17 cellular contexts compared by ENCODE assay signal in the genomic region with DNA sequence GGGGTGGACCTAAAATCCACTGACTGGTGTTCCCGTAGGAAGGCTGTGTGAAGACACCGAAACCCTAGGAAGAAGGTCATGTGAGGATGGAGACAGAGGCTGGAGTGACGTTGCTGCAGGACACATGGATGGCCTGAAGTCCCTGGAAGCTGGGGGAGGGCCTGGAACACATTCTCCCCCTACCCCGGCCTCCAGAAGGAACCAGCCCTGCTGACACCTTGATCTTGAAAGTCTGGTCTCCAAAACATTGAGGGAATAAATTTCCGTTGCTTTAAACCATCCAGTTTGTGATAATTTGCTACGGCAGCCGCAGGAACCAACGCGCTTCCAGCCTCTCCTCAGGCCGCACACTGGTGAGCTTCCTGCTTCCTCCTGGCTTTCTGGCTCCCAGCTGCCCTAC.
DNase-seq lines count a peak whose midpoint lies in the region; ATAC-seq and TF ChIP-seq lines count a peak whose summit lies in the region.
"Had no signal": no experiment of that assay in that cellular context is flagged by ENCODE, and none has a peak within 500 bp of the region (broad histone marks: within the 10 kb centered on the region; RNA-seq: fewer than 3 reads in every experiment).

No MANE protein-coding gene starts in this region.

- intact Hi-C loops in Right ventricle myocardium superior (cut with DNase I) (no loop called here), esophagus muscularis mucosa (cut with DNase I) (no loop called here), natural killer cell (cut with micrococcal nuclease) (no loop called here)

- no peaks in the 10 kb centered on the region for H3K9me3 Mint-ChIP-seq in type B pancreatic cell
- no peaks in the 10 kb centered on the region for H3K9me3 Mint-ChIP-seq in natural killer cell

- 82% methylated on average over 9 of the region's 10 CpGs for WGBS in esophagus muscularis mucosa

- TF ChIP-seq CTCF in right atrium auricular region (IDR thresholded peaks at IDR 0.05) (no peak), esophagus muscularis mucosa (IDR thresholded peaks at IDR 0.05) (no peak), type B pancreatic cell (conservative IDR thresholded peaks at IDR 0.05) (no peak), natural killer cell (IDR thresholded peaks at IDR 0.05) (no peak)

- TF ChIP-seq EP300 in esophagus muscularis mucosa (IDR thresholded peaks at IDR 0.05), result no peak

- H3K27ac ChIP-seq in right atrium auricular region (no peak overlapping the region), esophagus muscularis mucosa (replicated peaks in 1 of 4) (no peak overlapping the region)
- H3K27ac ChIP-seq: BLaER1 had no signal

- H3K27me3 Mint-ChIP-seq in type B pancreatic cell, result no peaks in the 10 kb centered on the region
- peaks cover 0 to 5% of the 10 kb centered on the region in 2 donors for H3K27me3 Mint-ChIP-seq in natural killer cell (ENCODE audit: low read depth in 2 of 2)

- no peak overlapping the region for H3K27ac Mint-ChIP-seq in type B pancreatic cell
- no peak overlapping the region for H3K27ac Mint-ChIP-seq in natural killer cell
- H3K27ac Mint-ChIP-seq: CD4-positive, alpha-beta memory T cell had no signal

- no peak for ATAC-seq in Right ventricle myocardium superior (ENCODE audit: poor library complexity)
- ATAC-seq in natural killer cell, result no peak
- no peak for ATAC-seq in left lobe of liver
- no peak for ATAC-seq in HG02973 (IDR thresholded peaks at IDR 0.05; ENCODE audit: unreplicated experiment)
- ATAC-seq: HepG2 had no signal

- no peaks in the 10 kb centered on the region for H3K9me3 ChIP-seq in right atrium auricular region
- H3K9me3 ChIP-seq in esophagus muscularis mucosa, result peaks cover 0 to 6% (median 0%) of the 10 kb centered on the region in 4 donors
- H3K9me3 ChIP-seq: BLaER1 had no signal

- DNase-seq in right atrium auricular region (ENCODE audit: low spot score), result peak; percentile 32
- no peak for DNase-seq in Right ventricle myocardium superior
- DNase-seq in esophagus muscularis mucosa (ENCODE audit: extremely low spot score), result peak; percentile 72
- peak; percentile 39 for DNase-seq in type B pancreatic cell (ENCODE audit: extremely low spot score, unreplicated experiment)
- no peak for DNase-seq in natural killer cell
- no peak for DNase-seq in left lobe of liver (ENCODE audit: low spot score)
- DNase-seq: 8988T; CD4-positive, alpha-beta memory T cell; DMS153; DMS79; GDM1; GOT3; H7 had no signal

- H3K4me1 ChIP-seq in right atrium auricular region (no peaks in the 10 kb centered on the region), esophagus muscularis mucosa (no peaks in the 10 kb centered on the region)
- H3K4me1 ChIP-seq: BLaER1 had no signal

- no peak for TF ChIP-seq POLR2A in esophagus muscularis mucosa (IDR thresholded peaks at IDR 0.05; ENCODE audit: low read depth)

- H3K36me3 Mint-ChIP-seq in type B pancreatic cell, result no peaks in the 10 kb centered on the region
- H3K36me3 Mint-ChIP-seq in natural killer cell, result no peaks in the 10 kb centered on the region
- H3K36me3 Mint-ChIP-seq: CD14-positive monocyte; CD4-positive, alpha-beta memory T cell had no signal

- no peak overlapping the region for H3K4me3 Mint-ChIP-seq in type B pancreatic cell
- H3K4me3 Mint-ChIP-seq in natural killer cell, result no peak overlapping the region
- H3K4me3 Mint-ChIP-seq: CD14-positive monocyte; CD4-positive, alpha-beta memory T cell had no signal

- H3K4me1 Mint-ChIP-seq in type B pancreatic cell (ENCODE audit: unreplicated experiment) (no peaks in the 10 kb centered on the region), natural killer cell (no peaks in the 10 kb centered on the region)
- H3K4me1 Mint-ChIP-seq: CD14-positive monocyte; CD4-positive, alpha-beta memory T cell had no signal

- H3K27me3 ChIP-seq in right atrium auricular region (no peaks in the 10 kb centered on the region), esophagus muscularis mucosa (peaks cover 0 to 6% (median 0%) of the 10 kb centered on the region in 4 donors)
- H3K27me3 ChIP-seq: BLaER1 had no signal

- H3K36me3 ChIP-seq in right atrium auricular region (no peaks in the 10 kb centered on the region), esophagus muscularis mucosa (no peaks in the 10 kb centered on the region)
- H3K36me3 ChIP-seq: BLaER1 had no signal

- H3K4me3 ChIP-seq in right atrium auricular region (no peak overlapping the region), esophagus muscularis mucosa (no peak overlapping the region)
- H3K4me3 ChIP-seq: BLaER1 had no signal

Comparison
In these comparisons a context has a peak if more than half of its experiments do, and no peak if none do; other contexts are left out.
1. DNase-seq: peak in right atrium auricular region (single experiment), esophagus muscularis mucosa (single experiment) and type B pancreatic cell (single experiment); none in Right ventricle myocardium superior (single experiment), natural killer cell (single experiment) and left lobe of liver (single experiment).